ENCODE assay signal across 28 cellular contexts in the genomic region with DNA sequence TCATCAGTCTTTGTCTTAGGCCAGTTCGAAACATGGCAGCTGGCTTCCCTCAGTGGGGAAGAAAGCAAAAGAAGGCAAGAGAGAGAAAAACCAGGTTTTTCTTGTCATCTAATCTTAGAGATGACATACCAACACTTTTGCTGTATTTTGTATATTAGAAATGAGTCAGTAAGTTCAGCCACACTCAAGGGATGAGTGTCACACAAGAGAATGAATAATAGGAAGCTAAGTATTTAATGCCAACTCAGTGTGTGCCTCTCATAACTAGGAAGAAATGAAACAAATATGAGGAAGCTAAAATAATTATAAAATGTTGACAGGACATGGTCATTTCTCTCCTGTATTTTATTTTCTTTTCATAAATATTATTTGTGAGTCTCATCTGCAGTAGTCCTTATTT.
"Had no signal": no experiment of that assay in that cellular context is flagged by ENCODE, and none has a peak within 500 bp of the region (broad histone marks: within the 10 kb centered on the region; RNA-seq: fewer than 3 reads in every experiment).

No MANE protein-coding gene starts in this region.

- H3K4me1 ChIP-seq: adrenal gland, body of pancreas, breast epithelium, SJCRH30 had no signal

- H3K27ac ChIP-seq: adrenal gland, body of pancreas, breast epithelium, PC-9, SJCRH30, SK-N-MC, VCaP had no signal

- H3K4me3 ChIP-seq: adrenal gland, body of pancreas, breast epithelium, PC-9, SJCRH30, SK-N-MC had no signal

- DNase-seq: activated B cell treated with CpG ODN at 0.5 μM for 24 hours; activated CD4-positive, alpha-beta memory T cell treated with anti-CD3 and anti-CD28 coated beads for 36 hours; activated CD4-positive, alpha-beta T cell treated with anti-CD3 and anti-CD28 coated beads for 4 hours; activated CD4-positive, alpha-beta T cell treated with anti-CD3 and anti-CD28 coated beads, Interleukin-2, amount 50 U/mL, for 1 hour; activated CD4-positive, CD25-positive, alpha-beta regulatory T cell treated with anti-CD3 and anti-CD28 coated beads, Interleukin-2, amount 50 U/mL, for 72 hours; activated CD8-positive, alpha-beta memory T cell treated with anti-CD3 and anti-CD28 coated beads, Interleukin-2, amount 50 U/mL, for 4 hours; activated gamma-delta T cell treated with Interleukin-2 at 50 U/mL for 16 hours; activated naive CD4-positive, alpha-beta T cell treated with anti-CD3 and anti-CD28 coated beads for 36 hours; activated T-cell treated with anti-CD3 and anti-CD28 coated beads for 4 hours; activated T-cell treated with anti-CD3 and anti-CD28 coated beads, Interleukin-2, amount 50 U/mL, for 4 hours; adrenal gland; body of pancreas; cerebellar nuclear complex; Karpas-422; NCI-H1048; NCI-H1105 treated with DMSO at 0.1 percent for 48 hours; NCI-H1436; NCI-H1694 treated with DMSO at 0.1 percent for 48 hours; NCI-H2029; NCI-H345; NCI-H524 treated with DMSO at 0.1 percent for 48 hours; PC-9; Right ventricle myocardium superior; SJCRH30 had no signal

- H3K36me3 ChIP-seq: adrenal gland, breast epithelium, SJCRH30 had no signal

- ATAC-seq: activated naive CD4-positive, alpha-beta T cell treated with anti-CD3 and anti-CD28 coated beads, Interleukin-2, amount 50 U/mL, for 72 hours; activated T-cell treated with anti-CD3 and anti-CD28 coated beads, Interleukin-2, amount 50 U/mL, for 4 hours; body of pancreas had no signal

- H3K27me3 ChIP-seq: adrenal gland, body of pancreas, breast epithelium, SJCRH30 had no signal

- H2AFZ ChIP-seq: PC-9 had no signal

- H3K4me2 ChIP-seq: PC-9 had no signal

- H3K9me3 ChIP-seq: adrenal gland, body of pancreas, breast epithelium, SJCRH30 had no signal
